In genomic region chr1:232627645-232628334, GRCh38 we compare ENCODE assay signal across 8 cellular contexts. TPM values are rescaled to one million over a fixed set of nuclear protein-coding genes. Genes with fewer than 3 reads are reported as not detected.
DNase-seq lines count a peak whose midpoint lies in the region; ATAC-seq, FAIRE-seq and TF ChIP-seq lines count a peak whose summit lies in the region.

No MANE protein-coding gene starts in this region.

- POLR2A ChIA-PET in AG04450 (lab: Yijun Ruan, JAX): interaction anchor here (0.5 to 1.4 kb wide), 2 partner anchors 735 to 761 kb away, joined by 3 to 4 read pairs; no protein-coding TSS in a partner anchor

- H3K18ac ChIP-seq in mesendoderm (ENCODE audit: low read length): no peak overlapping the region

- peak overlapping the region; percentile 53 for H3K56ac ChIP-seq in mesendoderm (ENCODE audit: low read length)

- no peak for FAIRE-seq in frontal cortex (lab: Jason Lieb, UNC)

- no peak overlapping the region for H4K5ac ChIP-seq in mesendoderm (ENCODE audit: low read length)

- no CpG with 5 or more reads among the region's 4 CpGs for WGBS in mesendoderm (ENCODE audit: extremely low coverage, insufficient coverage, low lambda C conversion rate)

- DNase-seq in AG04450 (ENCODE audit: low read depth, low spot score) (no peak), NCI-H2227 (lab: John Stamatoyannopoulos, UW; ENCODE audit: unreplicated experiment) (peak; percentile 22), breast epithelium (ENCODE audit: low spot score in 2 of 2) (no peak), mesendoderm (peak; percentile 87), frontal cortex (ENCODE audit: low spot score in 2 of 2) (no peak)

- TF ChIP-seq CTCF in AG04450 (IDR thresholded peaks at IDR 0.05; ENCODE audit: low read depth, low read length) (peak; percentile 54), GM12873 (IDR thresholded peaks at IDR 0.05; ENCODE audit: insufficient read depth, low read depth, low read length, missing control alignments) (peak; percentile 39), breast epithelium (IDR thresholded peaks at IDR 0.05) (peak in 2 of 3 donors; percentile 57 to 59)

- no peaks in the 10 kb centered on the region for H3K27me3 ChIP-seq in AG04450 (ENCODE audit: control insufficient read depth, insufficient read depth, low read length)
- no peaks in the 10 kb centered on the region for H3K27me3 ChIP-seq in breast epithelium
- no peaks in the 10 kb centered on the region for H3K27me3 ChIP-seq in mesendoderm (ENCODE audit: insufficient read depth, low read length, poor library complexity)

- intact Hi-C loops in breast epithelium (cut with DNase I; ENCODE audit: low total_unique reads): no loop called here

- H3K9ac ChIP-seq in mesendoderm (ENCODE audit: low read length): peak overlapping the region; percentile 63

- TF ChIP-seq POLR2A in breast epithelium (IDR thresholded peaks at IDR 0.05): no peak

- H3K79me1 ChIP-seq in mesendoderm (ENCODE audit: low read length): peaks cover 3% of the 10 kb centered on the region

- H3K4me3 ChIP-seq in AG04450 (ENCODE audit: low read depth, low read length): peak overlapping the region; percentile 81
- H3K4me3 ChIP-seq in breast epithelium: peak overlapping the region in 2 of 3 donors; percentile 72 to 89
- H3K4me3 ChIP-seq in mesendoderm (ENCODE audit: low read length): peak overlapping the region; percentile 17

- H4K8ac ChIP-seq in mesendoderm (ENCODE audit: low read depth, low read length): no peak overlapping the region

- H2BK120ac ChIP-seq in mesendoderm (ENCODE audit: low read depth, low read length): no peak overlapping the region

- peak overlapping the region; percentile 44 for H3K4me2 ChIP-seq in mesendoderm (ENCODE audit: low read length)

- ATAC-seq in GM21526 (IDR thresholded peaks at IDR 0.05; ENCODE audit: low FRiP score, unreplicated experiment) (no peak), GM21825 (IDR thresholded peaks at IDR 0.05; ENCODE audit: unreplicated experiment) (no peak)

- peaks cover 3 to 7% of the 10 kb centered on the region in 2 donors for H3K4me1 ChIP-seq in breast epithelium
- H3K4me1 ChIP-seq in mesendoderm (ENCODE audit: control insufficient read depth, low read depth, low read length): peaks cover 15% of the 10 kb centered on the region

- H3K9me3 ChIP-seq in AG04450 (ENCODE audit: control insufficient read depth, insufficient read depth, low read length) (peaks cover 3% of the 10 kb centered on the region; the same call in 1 of the 2 replicates), breast epithelium (no peaks in the 10 kb centered on the region)

- no peak overlapping the region for H3K23ac ChIP-seq in mesendoderm (ENCODE audit: low read length)

- no peak overlapping the region for H2BK5ac ChIP-seq in mesendoderm (ENCODE audit: low read length)

- no peak overlapping the region for H2BK15ac ChIP-seq in mesendoderm (replicated peaks; ENCODE audit: low read depth)

- H3K27ac ChIP-seq in AG04450 (ENCODE audit: low read depth, low read length) (no peak overlapping the region), breast epithelium (peak overlapping the region; percentile 37 to 71), mesendoderm (ENCODE audit: low read depth, low read length) (no peak overlapping the region)

- peaks cover 60% of the 10 kb centered on the region for H3K79me2 ChIP-seq in mesendoderm (ENCODE audit: control insufficient read depth, insufficient read depth, low read length)

- peak overlapping the region; percentile 9 for H3K4ac ChIP-seq in mesendoderm (ENCODE audit: low read depth, low read length)

- no peak overlapping the region for H2AK5ac ChIP-seq in mesendoderm (ENCODE audit: low read length)

- CTCF ChIA-PET in AG04450 (lab: Charles Lee): interaction anchor here (0.6 to 3.1 kb wide), 19 partner anchors 13 to 1270 kb away, joined by 3 to 19 read pairs (median 3); no protein-coding TSS in a partner anchor

- no peaks in the 10 kb centered on the region for H3K36me3 ChIP-seq in breast epithelium
- H3K36me3 ChIP-seq in mesendoderm (ENCODE audit: control insufficient read depth, insufficient read depth, low read length): no peaks in the 10 kb centered on the region

RNA-seq across cellular contexts. Expression of gene SIPA1L2, which starts 2.1 kb away (rescaled TPM):
- 63.5 and 65.0 TPM in 2 replicates for polyA plus RNA-seq in AG04450 (2011; rRNA removed)
- polyA minus RNA-seq in AG04450 (2011; rRNA and poly(A)+ RNA removed): 148 and 151 TPM in 2 replicates
- total RNA-seq in breast epithelium (10 to 100 TPM; 16.3 to 46.9 (median 35.9) TPM), frontal cortex (34.2 TPM)
- 31.7 TPM for polyA plus RNA-seq in mesendoderm (2013, experiment 1 of 2)
- polyA plus RNA-seq in mesendoderm (2013, experiment 2 of 2): 33.6 TPM

Comparison
In these comparisons a context has a peak if more than half of its experiments do, and no peak if none do; other contexts are left out.
1. DNase-seq: peak in NCI-H2227 (single experiment) and mesendoderm (single experiment); none in AG04450 (single experiment), breast epithelium (0 of 2) and frontal cortex (0 of 2).
2. H3K27ac ChIP-seq: peak in breast epithelium (2 of 2); none in AG04450 (single experiment) and mesendoderm (single experiment).
3. H3K4me3 ChIP-seq: peak in every context shown above with its lines; median percentile 81 in AG04450; 80 in breast epithelium; 17 in mesendoderm.
4. Peak in every context shown above with its lines, with median percentiles within 50 percentile points of each other: CTCF ChIP-seq.